Comparison of ENCODE assay signal across 1 cellular context in genomic region chr4:84938316-84938715, GRCh38.
TF ChIP-seq lines count a peak whose summit lies in the region.

No MANE protein-coding gene starts in this region.

TF ChIP-seq in SK-N-SH, 30 proteins besides CTCF, POLR2A, EP300 and RAD21 (continued from another document):
- TF ChIP-seq, protein P1, sequence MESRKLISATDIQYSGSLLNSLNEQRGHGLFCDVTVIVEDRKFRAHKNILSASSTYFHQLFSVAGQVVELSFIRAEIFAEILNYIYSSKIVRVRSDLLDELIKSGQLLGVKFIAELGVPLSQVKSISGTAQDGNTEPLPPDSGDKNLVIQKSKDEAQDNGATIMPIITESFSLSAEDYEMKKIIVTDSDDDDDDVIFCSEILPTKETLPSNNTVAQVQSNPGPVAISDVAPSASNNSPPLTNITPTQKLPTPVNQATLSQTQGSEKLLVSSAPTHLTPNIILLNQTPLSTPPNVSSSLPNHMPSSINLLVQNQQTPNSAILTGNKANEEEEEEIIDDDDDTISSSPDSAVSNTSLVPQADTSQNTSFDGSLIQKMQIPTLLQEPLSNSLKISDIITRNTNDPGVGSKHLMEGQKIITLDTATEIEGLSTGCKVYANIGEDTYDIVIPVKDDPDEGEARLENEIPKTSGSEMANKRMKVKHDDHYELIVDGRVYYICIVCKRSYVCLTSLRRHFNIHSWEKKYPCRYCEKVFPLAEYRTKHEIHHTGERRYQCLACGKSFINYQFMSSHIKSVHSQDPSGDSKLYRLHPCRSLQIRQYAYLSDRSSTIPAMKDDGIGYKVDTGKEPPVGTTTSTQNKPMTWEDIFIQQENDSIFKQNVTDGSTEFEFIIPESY (IDR thresholded peaks at IDR 0.05; ENCODE audit: borderline replicate concordance, low read depth) = no peak
- TF ChIP-seq, protein P2, sequence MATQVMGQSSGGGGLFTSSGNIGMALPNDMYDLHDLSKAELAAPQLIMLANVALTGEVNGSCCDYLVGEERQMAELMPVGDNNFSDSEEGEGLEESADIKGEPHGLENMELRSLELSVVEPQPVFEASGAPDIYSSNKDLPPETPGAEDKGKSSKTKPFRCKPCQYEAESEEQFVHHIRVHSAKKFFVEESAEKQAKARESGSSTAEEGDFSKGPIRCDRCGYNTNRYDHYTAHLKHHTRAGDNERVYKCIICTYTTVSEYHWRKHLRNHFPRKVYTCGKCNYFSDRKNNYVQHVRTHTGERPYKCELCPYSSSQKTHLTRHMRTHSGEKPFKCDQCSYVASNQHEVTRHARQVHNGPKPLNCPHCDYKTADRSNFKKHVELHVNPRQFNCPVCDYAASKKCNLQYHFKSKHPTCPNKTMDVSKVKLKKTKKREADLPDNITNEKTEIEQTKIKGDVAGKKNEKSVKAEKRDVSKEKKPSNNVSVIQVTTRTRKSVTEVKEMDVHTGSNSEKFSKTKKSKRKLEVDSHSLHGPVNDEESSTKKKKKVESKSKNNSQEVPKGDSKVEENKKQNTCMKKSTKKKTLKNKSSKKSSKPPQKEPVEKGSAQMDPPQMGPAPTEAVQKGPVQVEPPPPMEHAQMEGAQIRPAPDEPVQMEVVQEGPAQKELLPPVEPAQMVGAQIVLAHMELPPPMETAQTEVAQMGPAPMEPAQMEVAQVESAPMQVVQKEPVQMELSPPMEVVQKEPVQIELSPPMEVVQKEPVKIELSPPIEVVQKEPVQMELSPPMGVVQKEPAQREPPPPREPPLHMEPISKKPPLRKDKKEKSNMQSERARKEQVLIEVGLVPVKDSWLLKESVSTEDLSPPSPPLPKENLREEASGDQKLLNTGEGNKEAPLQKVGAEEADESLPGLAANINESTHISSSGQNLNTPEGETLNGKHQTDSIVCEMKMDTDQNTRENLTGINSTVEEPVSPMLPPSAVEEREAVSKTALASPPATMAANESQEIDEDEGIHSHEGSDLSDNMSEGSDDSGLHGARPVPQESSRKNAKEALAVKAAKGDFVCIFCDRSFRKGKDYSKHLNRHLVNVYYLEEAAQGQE (IDR thresholded peaks at IDR 0.05; ENCODE audit: low read depth, low read length) = no peak
- TF ChIP-seq MXI1 (IDR thresholded peaks at IDR 0.05; ENCODE audit: low read depth, low read length) (no peak), NFIC (IDR thresholded peaks at IDR 0.05; ENCODE audit: borderline replicate concordance) (peak; percentile 54; the same call in 1 of the 2 replicates), POLR2AphosphoS5 (IDR thresholded peaks at IDR 0.05; ENCODE audit: low read depth, low read length) (peak; percentile 44; the same call in 1 of the 2 replicates), GATA2 (CRISPR knock-in tag; IDR thresholded peaks at IDR 0.05) (no peak), SIN3A (IDR thresholded peaks at IDR 0.05; ENCODE audit: borderline replicate concordance, low read depth, low read length) (no peak), RXRA (IDR thresholded peaks at IDR 0.05; ENCODE audit: borderline replicate concordance, low read depth) (no peak), JUND (IDR thresholded peaks at IDR 0.05) (peak; percentile 82), RCOR1 (IDR thresholded peaks at IDR 0.05; ENCODE audit: low read length) (no peak), TAF1 (IDR thresholded peaks at IDR 0.05; ENCODE audit: borderline replicate concordance, low read depth, low read length) (no peak), GABPA (IDR thresholded peaks at IDR 0.05; ENCODE audit: low read depth) (no peak), FOXJ3 (CRISPR knock-in tag; IDR thresholded peaks at IDR 0.05) (no peak), FOSL2 (IDR thresholded peaks at IDR 0.05; ENCODE audit: borderline replicate concordance, low read depth) (peak; percentile 88), IRF3 (IDR thresholded peaks at IDR 0.05; ENCODE audit: low read depth, low read length) (no peak), CHD2 (IDR thresholded peaks at IDR 0.05; ENCODE audit: low read length, partially characterized antibody) (no peak), FOXM1 (IDR thresholded peaks at IDR 0.05; ENCODE audit: low read depth) (no peak)
- TF ChIP-seq, protein P3, sequence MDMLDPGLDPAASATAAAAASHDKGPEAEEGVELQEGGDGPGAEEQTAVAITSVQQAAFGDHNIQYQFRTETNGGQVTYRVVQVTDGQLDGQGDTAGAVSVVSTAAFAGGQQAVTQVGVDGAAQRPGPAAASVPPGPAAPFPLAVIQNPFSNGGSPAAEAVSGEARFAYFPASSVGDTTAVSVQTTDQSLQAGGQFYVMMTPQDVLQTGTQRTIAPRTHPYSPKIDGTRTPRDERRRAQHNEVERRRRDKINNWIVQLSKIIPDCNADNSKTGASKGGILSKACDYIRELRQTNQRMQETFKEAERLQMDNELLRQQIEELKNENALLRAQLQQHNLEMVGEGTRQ (IDR thresholded peaks at IDR 0.05; ENCODE audit: borderline replicate concordance, low read depth, low read length) = no peak
- TF ChIP-seq, protein P4, sequence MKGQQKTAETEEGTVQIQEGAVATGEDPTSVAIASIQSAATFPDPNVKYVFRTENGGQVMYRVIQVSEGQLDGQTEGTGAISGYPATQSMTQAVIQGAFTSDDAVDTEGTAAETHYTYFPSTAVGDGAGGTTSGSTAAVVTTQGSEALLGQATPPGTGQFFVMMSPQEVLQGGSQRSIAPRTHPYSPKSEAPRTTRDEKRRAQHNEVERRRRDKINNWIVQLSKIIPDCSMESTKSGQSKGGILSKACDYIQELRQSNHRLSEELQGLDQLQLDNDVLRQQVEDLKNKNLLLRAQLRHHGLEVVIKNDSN (IDR thresholded peaks at IDR 0.05; ENCODE audit: borderline replicate concordance, low read depth) = no peak
